ENCODE assay signal across 8 cellular contexts in genomic region chr20:45545754-45546453, GRCh38. TPM values are rescaled to one million over a fixed set of nuclear protein-coding genes. Genes with fewer than 3 reads are reported as not detected.
DNase-seq lines count a peak whose midpoint lies in the region; TF ChIP-seq lines count a peak whose summit lies in the region.

No MANE protein-coding gene starts in this region.

- DNase-seq in GM03348 (ENCODE audit: low spot score), result peak; percentile 72
- peak; percentile 15 for DNase-seq in LoVo (ENCODE audit: low spot score)
- no peak for DNase-seq in dorsolateral prefrontal cortex
- DNase-seq in non-pigmented ciliary epithelial cell (ENCODE audit: low read depth), result peak; percentile 3
- no peak for DNase-seq in NCI-H2227 treated with DMSO at 0.1 percent for 48 hours (lab: John Stamatoyannopoulos, UW)
- no peak for DNase-seq in DMS153 treated with DMSO at 0.1 percent for 48 hours (lab: John Stamatoyannopoulos, UW; ENCODE audit: unreplicated experiment)
- DNase-seq in activated CD8-positive, alpha-beta memory T cell treated with anti-CD3 and anti-CD28 coated beads for 24 hours, result no peak
- no peak for DNase-seq in NCI-H1048 (lab: John Stamatoyannopoulos, UW)

- TF ChIP-seq CTCF in dorsolateral prefrontal cortex (IDR thresholded peaks at IDR 0.05 in 54 of 56, conservative IDR thresholded peaks at IDR 0.05 in 2 of 56; ENCODE audit: low read depth in 1 of 56, partially characterized antibody in 56 of 56), result peak in 54 of 56 donors; percentile 19 to 75 (median 50)

- H3K27ac ChIP-seq in dorsolateral prefrontal cortex, result no peak overlapping the region

- intact Hi-C loops in dorsolateral prefrontal cortex (cut with DNase I), result loop anchor here (2.0 to 5.0 kb wide), 2 partner anchors 225 to 226 kb away; no protein-coding TSS in a partner anchor

- H3K4me3 ChIP-seq in dorsolateral prefrontal cortex, result no peak overlapping the region

- peaks cover 0 to 8% (median 0%) of the 10 kb centered on the region in 45 donors for H3K27me3 ChIP-seq in dorsolateral prefrontal cortex

RNA-seq across cellular contexts. Expression of gene EPPIN, which starts 1.3 kb away (rescaled TPM):
- total RNA-seq in dorsolateral prefrontal cortex, result under 1 TPM in 6 of 120 experiments, not detected in 114; 0.10 to 0.32 (median 0.21) TPM

RNA-seq across cellular contexts. Expression of gene WFDC6, which starts 6.6 kb away (rescaled TPM):
- not detected for total RNA-seq in dorsolateral prefrontal cortex

RNA-seq across cellular contexts. Expression of gene SPINT3, which starts 30.5 kb away (rescaled TPM):
- total RNA-seq in dorsolateral prefrontal cortex, result not detected

RNA-seq across cellular contexts. Expression of gene WFDC8, which starts 33.2 kb away (rescaled TPM):
- not detected for total RNA-seq in dorsolateral prefrontal cortex

Comparison
In these comparisons a context has a peak if more than half of its experiments do, and no peak if none do; other contexts are left out.
1. DNase-seq: peak in GM03348 (single experiment), LoVo (single experiment) and non-pigmented ciliary epithelial cell (single experiment); none in dorsolateral prefrontal cortex (0 of 10), NCI-H2227 treated with DMSO at 0.1 percent for 48 hours (single experiment), DMS153 treated with DMSO at 0.1 percent for 48 hours (single experiment), activated CD8-positive, alpha-beta memory T cell treated with anti-CD3 and anti-CD28 coated beads for 24 hours (single experiment) and NCI-H1048 (single experiment).